In the genomic region with DNA sequence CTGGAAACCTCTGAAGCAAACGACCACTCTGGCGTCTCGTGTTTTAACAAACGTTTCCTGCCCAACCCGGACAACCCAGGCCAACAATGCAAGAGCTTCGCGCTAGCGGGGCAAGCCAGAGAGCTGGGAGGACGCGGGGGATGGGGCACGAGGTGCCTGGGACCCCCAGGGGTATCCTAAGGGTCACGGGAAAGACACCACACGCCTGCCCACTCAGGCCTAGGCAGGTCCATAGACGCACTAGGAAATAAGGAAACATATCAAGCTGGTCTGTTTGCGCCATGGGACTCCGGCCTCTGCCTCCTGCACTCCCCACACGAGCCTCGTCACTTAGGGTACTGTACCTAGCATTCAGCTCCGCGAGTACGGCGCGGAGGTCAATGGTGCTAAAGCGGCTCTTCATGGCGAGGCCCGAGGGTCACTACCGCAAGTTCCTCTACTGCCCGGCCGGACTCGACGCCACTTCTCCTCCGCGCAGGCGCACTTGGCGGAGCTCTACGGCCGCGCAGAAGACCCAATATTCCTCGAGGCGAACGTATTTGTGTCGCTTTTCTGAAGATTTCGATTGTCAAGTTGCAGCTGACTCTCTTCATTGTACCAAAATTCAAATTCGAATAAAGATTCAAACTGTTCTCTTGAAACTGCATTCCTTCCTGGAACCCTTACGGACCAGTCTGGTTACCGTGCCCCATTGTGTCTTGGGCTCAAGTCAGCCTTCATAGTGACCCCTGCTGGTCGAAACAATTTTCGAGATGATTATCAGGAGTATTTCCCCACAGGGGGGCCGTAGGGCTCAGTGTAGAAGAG, we compare ENCODE assay signal across 9 cellular contexts. TPM values are rescaled to one million over a fixed set of nuclear protein-coding genes. Genes with fewer than 3 reads are reported as not detected.
DNase-seq lines count a peak whose midpoint lies in the region; ATAC-seq, FAIRE-seq and TF ChIP-seq lines count a peak whose summit lies in the region.
"Had no signal": no experiment of that assay in that cellular context is flagged by ENCODE, and none has a peak within 500 bp of the region (broad histone marks: within the 10 kb centered on the region; RNA-seq: fewer than 3 reads in every experiment).

A gene with protein sequence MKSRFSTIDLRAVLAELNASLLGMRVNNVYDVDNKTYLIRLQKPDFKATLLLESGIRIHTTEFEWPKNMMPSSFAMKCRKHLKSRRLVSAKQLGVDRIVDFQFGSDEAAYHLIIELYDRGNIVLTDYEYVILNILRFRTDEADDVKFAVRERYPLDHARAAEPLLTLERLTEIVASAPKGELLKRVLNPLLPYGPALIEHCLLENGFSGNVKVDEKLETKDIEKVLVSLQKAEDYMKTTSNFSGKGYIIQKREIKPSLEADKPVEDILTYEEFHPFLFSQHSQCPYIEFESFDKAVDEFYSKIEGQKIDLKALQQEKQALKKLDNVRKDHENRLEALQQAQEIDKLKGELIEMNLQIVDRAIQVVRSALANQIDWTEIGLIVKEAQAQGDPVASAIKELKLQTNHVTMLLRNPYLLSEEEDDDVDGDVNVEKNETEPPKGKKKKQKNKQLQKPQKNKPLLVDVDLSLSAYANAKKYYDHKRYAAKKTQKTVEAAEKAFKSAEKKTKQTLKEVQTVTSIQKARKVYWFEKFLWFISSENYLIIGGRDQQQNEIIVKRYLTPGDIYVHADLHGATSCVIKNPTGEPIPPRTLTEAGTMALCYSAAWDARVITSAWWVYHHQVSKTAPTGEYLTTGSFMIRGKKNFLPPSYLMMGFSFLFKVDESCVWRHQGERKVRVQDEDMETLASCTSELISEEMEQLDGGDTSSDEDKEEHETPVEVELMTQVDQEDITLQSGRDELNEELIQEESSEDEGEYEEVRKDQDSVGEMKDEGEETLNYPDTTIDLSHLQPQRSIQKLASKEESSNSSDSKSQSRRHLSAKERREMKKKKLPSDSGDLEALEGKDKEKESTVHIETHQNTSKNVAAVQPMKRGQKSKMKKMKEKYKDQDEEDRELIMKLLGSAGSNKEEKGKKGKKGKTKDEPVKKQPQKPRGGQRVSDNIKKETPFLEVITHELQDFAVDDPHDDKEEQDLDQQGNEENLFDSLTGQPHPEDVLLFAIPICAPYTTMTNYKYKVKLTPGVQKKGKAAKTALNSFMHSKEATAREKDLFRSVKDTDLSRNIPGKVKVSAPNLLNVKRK (minus strand): TSS at position 438 of the 807 bp plus-strand sequence. CDS start 35 bp downstream, at position 403.

- H3K27ac ChIP-seq in kidney (ENCODE audit: low read depth in 2 of 2, low read length in 2 of 2) = peak within 1 kb of the TSS; percentile 92

- H3K36me3 ChIP-seq in kidney (ENCODE audit: control insufficient read depth in 1 of 2, insufficient read depth in 2 of 2, low read length in 2 of 2) = peaks cover 4 to 16% of the 10 kb centered on the region in 2 donors

- no peaks in the 10 kb centered on the region for H3K27me3 Mint-ChIP-seq in central memory CD8-positive, alpha-beta T cell

- H3K36me3 Mint-ChIP-seq in central memory CD8-positive, alpha-beta T cell (ENCODE audit: insufficient read depth) = peaks cover 35% of the 10 kb centered on the region

- peak within 1 kb of the TSS; percentile 87 for H3K4me3 ChIP-seq in AG09309 (ENCODE audit: control insufficient read depth, low read depth, low read length)
- H3K4me3 ChIP-seq in kidney (ENCODE audit: low read length in 2 of 2) = peak within 1 kb of the TSS; percentile 93 to 99

- H3K4me3 Mint-ChIP-seq in central memory CD8-positive, alpha-beta T cell = peak within 1 kb of the TSS; percentile 99

- H3K9me3 Mint-ChIP-seq in central memory CD8-positive, alpha-beta T cell = no peaks in the 10 kb centered on the region

- H3K9me3 ChIP-seq in kidney (ENCODE audit: control insufficient read depth in 1 of 2, low read length in 2 of 2) = no peaks in the 10 kb centered on the region

- H3K4me1 Mint-ChIP-seq in central memory CD8-positive, alpha-beta T cell = peaks cover 41% of the 10 kb centered on the region

- intact Hi-C loops in kidney (cut with DNase I) = no loop called here

- peak; percentile 45 for DNase-seq in AG09309 (ENCODE audit: low read depth)
- peak; percentile 96 for DNase-seq in NCI-H2227 (lab: John Stamatoyannopoulos, UW; ENCODE audit: unreplicated experiment)
- peak; percentile 56 to 75 (median 62) for DNase-seq in activated CD4-positive, CD25-positive, alpha-beta regulatory T cell (lab: John Stamatoyannopoulos, UW)
- DNase-seq in central memory CD8-positive, alpha-beta T cell (ENCODE audit: low spot score in 2 of 2) = peak; percentile 71
- peak; percentile 94 for DNase-seq in kidney
- DNase-seq in stimulated activated CD4-positive, alpha-beta T cell treated with anti-CD3 and anti-CD28 coated beads, Interleukin-15, amount 100 ng/mL, for 24 hours = peak; percentile 83

- TF ChIP-seq CTCF in AG09309 (IDR thresholded peaks at IDR 0.05; ENCODE audit: control insufficient read depth, insufficient read depth, low read depth, low read length, missing control alignments) = peak; percentile 83
- TF ChIP-seq CTCF in kidney (IDR thresholded peaks at IDR 0.05; ENCODE audit: borderline replicate concordance, extremely low read depth, insufficient read depth) = peak; percentile 66

- peak within 1 kb of the TSS; percentile 96 to 99 for H3K9ac ChIP-seq in kidney (ENCODE audit: low read length in 2 of 2)

- H3K4me1 ChIP-seq in kidney (ENCODE audit: control insufficient read depth in 1 of 2, insufficient read depth in 1 of 2, low read depth in 1 of 2, low read length in 2 of 2) = peaks cover 0 to 9% of the 10 kb centered on the region in 2 donors

- peak within 1 kb of the TSS; percentile 94 for H3K27ac Mint-ChIP-seq in central memory CD8-positive, alpha-beta T cell (ENCODE audit: low read depth)

- no peak for FAIRE-seq in kidney (lab: Jason Lieb, UNC)
- FAIRE-seq: endometrium had no signal

- peak; percentile 84 for ATAC-seq in GM18873 (IDR thresholded peaks at IDR 0.05; ENCODE audit: low FRiP score, unreplicated experiment)
- peak; percentile 84 for ATAC-seq in HG03159 (IDR thresholded peaks at IDR 0.05; ENCODE audit: unreplicated experiment)
- ATAC-seq in central memory CD8-positive, alpha-beta T cell (replicated peaks; ENCODE audit: extremely low read depth, poor library complexity, severe bottlenecking) = peak; percentile 72

RNA-seq across cellular contexts. Expression of the gene that starts here (rescaled TPM):
- total RNA-seq in kidney = 79.9 TPM
- polyA plus RNA-seq in kidney (ENCODE audit: insufficient read depth, low read depth, low replicate concordance) = 26.1 TPM

Comparison
In these comparisons a context has a peak if more than half of its experiments do, and no peak if none do; other contexts are left out.
1. Peak in every context shown above with its lines: DNase-seq, ATAC-seq, H3K4me3 ChIP-seq and H3K27ac ChIP-seq.
2. DNase-seq: peak in every context shown above with its lines; median percentile 96 in NCI-H2227; 94 in kidney; 83 in stimulated activated CD4-positive, alpha-beta T cell treated with anti-CD3 and anti-CD28 coated beads, Interleukin-15, amount 100 ng/mL, for 24 hours; 71 in central memory CD8-positive, alpha-beta T cell; 62 in activated CD4-positive, CD25-positive, alpha-beta regulatory T cell; 45 in AG09309.